9 cellular contexts compared by ENCODE assay signal in the genomic region with DNA sequence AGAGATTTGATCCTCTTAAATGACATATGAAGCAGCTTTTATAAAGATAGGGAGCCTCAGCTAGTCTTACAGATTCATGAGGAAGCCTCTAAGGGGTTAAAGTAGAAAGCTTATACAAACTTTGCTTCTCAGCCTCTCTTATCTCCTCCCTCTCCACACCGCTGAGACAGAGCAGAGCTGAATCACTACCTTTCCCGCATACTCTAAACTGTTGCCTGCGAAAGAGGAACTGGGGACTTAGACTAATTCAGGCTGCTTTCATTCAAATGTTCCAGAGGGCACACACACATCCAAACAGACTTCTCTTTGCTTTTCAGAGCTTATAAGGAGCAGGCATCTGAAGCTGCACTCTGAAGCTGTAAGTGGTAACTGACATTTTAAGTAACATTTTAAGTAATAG. TPM values are rescaled to one million over a fixed set of nuclear protein-coding genes. Genes with fewer than 3 reads are reported as not detected.
DNase-seq lines count a peak whose midpoint lies in the region; ATAC-seq and TF ChIP-seq lines count a peak whose summit lies in the region.
"Had no signal": no experiment of that assay in that cellular context is flagged by ENCODE, and none has a peak within 500 bp of the region (broad histone marks: within the 10 kb centered on the region; RNA-seq: fewer than 3 reads in every experiment).

A gene (plus strand): TSS at position 169 of the 400 bp plus-strand sequence. CDS start 7,213 bp downstream, outside the sequence.

- POLR2A ChIA-PET in activated CD4-positive, alpha-beta T cell treated with anti-CD3 and anti-CD28 coated beads for 36 hours (lab: Charles Lee) = no interaction called here

- H3K9me3 Mint-ChIP-seq in activated CD4-positive, alpha-beta T cell treated with anti-CD3 and anti-CD28 coated beads for 36 hours (ENCODE audit: low read depth) = no peaks in the 10 kb centered on the region
- no peaks in the 10 kb centered on the region for H3K9me3 Mint-ChIP-seq in progenitor cell of endocrine pancreas (ENCODE audit: low read depth)
- no peaks in the 10 kb centered on the region for H3K9me3 Mint-ChIP-seq in effector memory CD8-positive, alpha-beta T cell

- H3K27ac Mint-ChIP-seq in activated CD4-positive, alpha-beta T cell treated with anti-CD3 and anti-CD28 coated beads for 36 hours = no peak within 1 kb of the TSS
- peak within 1 kb of the TSS; percentile 60 for H3K27ac Mint-ChIP-seq in progenitor cell of endocrine pancreas
- H3K27ac Mint-ChIP-seq in effector memory CD8-positive, alpha-beta T cell = no peak within 1 kb of the TSS

- WGBS in heart right ventricle, 2 donors = 0 to 3% methylated on average over 3 of the region's 3 CpGs

- no peaks in the 10 kb centered on the region for H3K4me1 ChIP-seq in heart right ventricle

- H3K27me3 ChIP-seq in heart right ventricle = peaks cover 0 to 46% (median 0%) of the 10 kb centered on the region in 7 donors

- peak; percentile 2 for DNase-seq in activated CD4-positive, alpha-beta T cell treated with anti-CD3 and anti-CD28 coated beads for 36 hours
- DNase-seq in activated CD4-positive, alpha-beta T cell treated with anti-CD3 and anti-CD28 coated beads for 1 hour = no peak
- DNase-seq in astrocyte of the cerebellum (ENCODE audit: low read depth) (peak; percentile 9), progenitor cell of endocrine pancreas (ENCODE audit: low spot score, unreplicated experiment) (no peak), T-helper 2 cell (no peak), heart right ventricle (no peak)
- no peak for DNase-seq in effector memory CD8-positive, alpha-beta T cell

- H3K4me3 ChIP-seq in astrocyte of the cerebellum (ENCODE audit: low read depth, low read length) (no peak within 1 kb of the TSS), heart right ventricle (no peak within 1 kb of the TSS)

- in situ Hi-C loops in astrocyte of the cerebellum (cut with HindIII; ENCODE audit: low sequenced_read_pairs) = no loop called here

- peaks cover 2% of the 10 kb centered on the region for H3K27me3 Mint-ChIP-seq in activated CD4-positive, alpha-beta T cell treated with anti-CD3 and anti-CD28 coated beads for 36 hours
- H3K27me3 Mint-ChIP-seq in progenitor cell of endocrine pancreas = no peaks in the 10 kb centered on the region
- H3K27me3 Mint-ChIP-seq in effector memory CD8-positive, alpha-beta T cell = peaks cover 0 to 5% of the 10 kb centered on the region in 2 donors

- H3K27ac ChIP-seq in heart right ventricle = no peak within 1 kb of the TSS

- H3K4me1 Mint-ChIP-seq in activated CD4-positive, alpha-beta T cell treated with anti-CD3 and anti-CD28 coated beads for 36 hours = no peaks in the 10 kb centered on the region
- H3K4me1 Mint-ChIP-seq in progenitor cell of endocrine pancreas (ENCODE audit: low read depth) = peaks cover 11% of the 10 kb centered on the region
- no peaks in the 10 kb centered on the region for H3K4me1 Mint-ChIP-seq in effector memory CD8-positive, alpha-beta T cell (ENCODE audit: low read depth in 2 of 2)

- H3K9me3 ChIP-seq in heart right ventricle = no peaks in the 10 kb centered on the region

- intact Hi-C loops in activated CD4-positive, alpha-beta T cell treated with anti-CD3 and anti-CD28 coated beads for 36 hours (cut with DNase I, micrococcal nuclease) = no loop called here
- intact Hi-C loops in heart right ventricle (cut with DNase I) = no loop called here

- no peaks in the 10 kb centered on the region for H3K36me3 Mint-ChIP-seq in activated CD4-positive, alpha-beta T cell treated with anti-CD3 and anti-CD28 coated beads for 36 hours (ENCODE audit: low read depth)
- H3K36me3 Mint-ChIP-seq in progenitor cell of endocrine pancreas (ENCODE audit: insufficient read depth) = no peaks in the 10 kb centered on the region
- no peaks in the 10 kb centered on the region for H3K36me3 Mint-ChIP-seq in effector memory CD8-positive, alpha-beta T cell (ENCODE audit: insufficient read depth)

- TF ChIP-seq CTCF in astrocyte of the cerebellum (IDR thresholded peaks at IDR 0.05; ENCODE audit: low read depth, low read length, missing control alignments) = no peak
- no peak for TF ChIP-seq CTCF in progenitor cell of endocrine pancreas (IDR thresholded peaks at IDR 0.05; ENCODE audit: unreplicated experiment)
- no peak for TF ChIP-seq CTCF in heart right ventricle (IDR thresholded peaks at IDR 0.05)

- no peaks in the 10 kb centered on the region for H3K36me3 ChIP-seq in heart right ventricle

- CTCF ChIA-PET in activated CD4-positive, alpha-beta T cell treated with anti-CD3 and anti-CD28 coated beads for 36 hours (lab: Charles Lee) = no interaction called here

- no peak for ATAC-seq in activated CD4-positive, alpha-beta T cell treated with anti-CD3 and anti-CD28 coated beads for 36 hours
- ATAC-seq in HG03196 (IDR thresholded peaks at IDR 0.05; ENCODE audit: unreplicated experiment) = peak; percentile 64
- ATAC-seq in heart right ventricle = no peak
- no peak for ATAC-seq in effector memory CD8-positive, alpha-beta T cell (replicated peaks)

- no peak within 1 kb of the TSS for H3K4me3 Mint-ChIP-seq in activated CD4-positive, alpha-beta T cell treated with anti-CD3 and anti-CD28 coated beads for 36 hours
- no peak within 1 kb of the TSS for H3K4me3 Mint-ChIP-seq in progenitor cell of endocrine pancreas (ENCODE audit: low read depth)
- H3K4me3 Mint-ChIP-seq in effector memory CD8-positive, alpha-beta T cell = no peak within 1 kb of the TSS

RNA-seq across cellular contexts. Expression of the gene that starts here (rescaled TPM):
- not detected for total RNA-seq in activated CD4-positive, alpha-beta T cell treated with anti-CD3 and anti-CD28 coated beads for 36 hours
- total RNA-seq in progenitor cell of endocrine pancreas = 0.72 and 0.95 TPM in 2 replicates
- total RNA-seq in heart right ventricle = not detected
- polyA plus RNA-seq in heart right ventricle = not detected
- total RNA-seq: dermis microvascular lymphatic vessel endothelial cell had no signal

Comparison
In these comparisons a context has a peak if more than half of its experiments do, and no peak if none do; other contexts are left out.
1. Peak in DNase-seq in activated CD4-positive, alpha-beta T cell treated with anti-CD3 and anti-CD28 coated beads for 36 hours; RNA of the gene not detected or under 1 TPM.